In genomic region chr9:114290561-114290986, GRCh38 we compare ENCODE assay signal across 15 cellular contexts. TPM values are rescaled to one million over a fixed set of nuclear protein-coding genes. Genes with fewer than 3 reads are reported as not detected.
DNase-seq lines count a peak whose midpoint lies in the region; ATAC-seq, FAIRE-seq and TF ChIP-seq lines count a peak whose summit lies in the region.
"Had no signal": no experiment of that assay in that cellular context is flagged by ENCODE, and none has a peak within 500 bp of the region (broad histone marks: within the 10 kb centered on the region; RNA-seq: fewer than 3 reads in every experiment).

No MANE protein-coding gene starts in this region.

- no peak for TF ChIP-seq CTCF in SK-N-SH (IDR thresholded peaks at IDR 0.05)
- TF ChIP-seq CTCF in GM12878 (IDR thresholded peaks at IDR 0.05 in 2 of 3, conservative IDR thresholded peaks at IDR 0.05 in 1 of 3; ENCODE audit: control insufficient read depth in 2 of 3, extremely low read depth in 1 of 3, insufficient read depth in 1 of 3, low read depth in 3 of 3, low read length in 3 of 3) = no peak
- TF ChIP-seq CTCF in sigmoid colon (IDR thresholded peaks at IDR 0.05) = no peak

- FAIRE-seq in GM12878 (lab: Jason Lieb, UNC) (no peak), frontal cortex (lab: Jason Lieb, UNC) (no peak)
- FAIRE-seq: A204.1 had no signal

- no TSS peak for BruUV-seq in GM12878 (replicated peaks; lab: Mats Ljungman, UMichigan)

- SMC1A ChIA-PET in GM12878 (lab: Charles Lee; ENCODE audit: uncharacterized antibody, unreplicated experiment) = interaction anchor here (0.9 to 1.5 kb wide), 6 partner anchors 11 to 363 kb away, joined by 3 to 4 read pairs (median 3); no protein-coding TSS in a partner anchor

- RAD21 ChIA-PET in GM12878 (lab: Charles Lee; ENCODE audit: unreplicated experiment) = interaction anchor here (0.6 to 2.7 kb wide), 6 partner anchors 19 to 461 kb away, joined by 3 to 24 read pairs (median 4); no protein-coding TSS in a partner anchor

- H3K36me3 ChIP-seq in SK-N-SH (replicated peaks in 1 of 2; ENCODE audit: control insufficient read depth in 1 of 2, insufficient read depth in 2 of 2, low read length in 1 of 2) = peaks cover 10 to 35% of the 10 kb centered on the region in 2 experiments
- no peaks in the 10 kb centered on the region for H3K36me3 ChIP-seq in GM12878 (ENCODE audit: control insufficient read depth in 2 of 2, insufficient read depth in 2 of 2, low read length in 1 of 2)
- peaks cover 0 to 23% (median 0%) of the 10 kb centered on the region in 4 donors for H3K36me3 ChIP-seq in sigmoid colon

- TF ChIP-seq RAD21 in SK-N-SH (IDR thresholded peaks at IDR 0.05; ENCODE audit: low read length) (no peak), GM12878 (IDR thresholded peaks at IDR 0.05; ENCODE audit: insufficient read depth, low read depth, low read length) (no peak)

- CTCF ChIA-PET in SK-N-SH (lab: Yijun Ruan, JAX) = interaction anchor here (0.9 to 17.8 kb wide), 68 partner anchors 9 to 634 kb away, joined by 3 to 269 read pairs (median 6); partner anchors contain the start of genes AMBP, COL27A1 and KIF12
- CTCF ChIA-PET in GM12878 (lab: Yijun Ruan, JAX) = interaction anchor here (0.5 to 5.8 kb wide), 28 partner anchors 8 to 735 kb away, joined by 3 to 61 read pairs (median 4); partner anchors contain the start of gene COL27A1

- H3K4me3 ChIP-seq in SK-N-SH (ENCODE audit: low read depth in 2 of 2, low read length in 1 of 2) (no peak overlapping the region), GM12878 (no peak overlapping the region), sigmoid colon (no peak overlapping the region)

- H4K20me1 ChIP-seq in SK-N-SH (ENCODE audit: insufficient read depth) = no peaks in the 10 kb centered on the region
- H4K20me1 ChIP-seq in GM12878 (ENCODE audit: control insufficient read depth, insufficient read depth) = 0 out of 2 replicates have a peak, but pooled peaks cover 2% of the 10 kb centered on the region

- H3K27me3 ChIP-seq in SK-N-SH (ENCODE audit: insufficient read depth) (no peaks in the 10 kb centered on the region), GM12878 (replicated peaks in 1 of 2; ENCODE audit: control insufficient read depth in 2 of 2, insufficient read depth in 2 of 2, low read length in 1 of 2) (no peaks in the 10 kb centered on the region; a peak in 1 of 4 replicates), sigmoid colon (no peaks in the 10 kb centered on the region)

- POLR2A ChIA-PET in SK-N-SH (lab: Yijun Ruan, JAX) (no interaction called here), GM12878 (lab: Charles Lee) (no interaction called here)

- H3K9me2 ChIP-seq in SK-N-SH = no peaks in the 10 kb centered on the region

- TF ChIP-seq POLR2A in GM12878 (IDR thresholded peaks at IDR 0.05; ENCODE audit: low read depth, low read length) (no peak), sigmoid colon (IDR thresholded peaks at IDR 0.05) (no peak)

- H2AFZ ChIP-seq in SK-N-SH (ENCODE audit: low read depth) = no peak overlapping the region
- no peak overlapping the region for H2AFZ ChIP-seq in GM12878 (ENCODE audit: control insufficient read depth, low read depth, low read length)

- H3K4me2 ChIP-seq in SK-N-SH (no peak overlapping the region), GM12878 (ENCODE audit: control insufficient read depth, insufficient read depth) (no peak overlapping the region)

- ATAC-seq in SK-N-SH treated with all-trans-retinoic acid at 6 μM for 48 hours (peak; percentile 25), GM12878 (peak; percentile 38), left colon (peak; percentile 16)

- WGBS in SK-N-SH (ENCODE audit: low lambda C conversion rate) = 61% methylated on average over 7 of the region's 7 CpGs
- WGBS in GM12878 (ENCODE audit: insufficient coverage, insufficient replicate concordance, low lambda C conversion rate, missing lambda C conversion rate) = 20% methylated on average over 5 of the region's 7 CpGs
- WGBS in sigmoid colon, 2 donors = 71 to 76% methylated on average over 7 of the region's 7 CpGs

- no peak for DNase-seq in SK-N-SH
- DNase-seq in GM12878 (ENCODE audit: low read depth, low spot score) = no peak
- peak in 1 of 2 donors; percentile 18 for DNase-seq in left colon
- DNase-seq in sigmoid colon = peak; percentile 40
- DNase-seq in GM03348 (ENCODE audit: low spot score) = no peak
- DNase-seq in frontal cortex (ENCODE audit: low spot score in 2 of 2) = no peak
- DNase-seq in stimulated activated CD4-positive, alpha-beta T cell treated with anti-CD3 and anti-CD28 coated beads, Interleukin-4, amount 100 ng/mL, for 4 hours = no peak
- DNase-seq: NCI-H2081 treated with DMSO at 0.1 percent for 48 hours had no signal

- TF ChIP-seq EP300 in SK-N-SH (IDR thresholded peaks at IDR 0.05; ENCODE audit: borderline replicate concordance in 1 of 2, low read depth in 1 of 2, low read length in 1 of 2) (no peak), GM12878 (IDR thresholded peaks at IDR 0.05; ENCODE audit: borderline replicate concordance in 1 of 2, control insufficient read depth in 1 of 2, low read depth in 2 of 2, low read length in 2 of 2) (no peak), sigmoid colon (IDR thresholded peaks at IDR 0.05) (no peak)

- no peaks in the 10 kb centered on the region for H3K79me2 ChIP-seq in SK-N-SH (ENCODE audit: insufficient read depth)
- H3K79me2 ChIP-seq in GM12878 (ENCODE audit: control insufficient read depth, insufficient read depth, low read length) = no peaks in the 10 kb centered on the region

- H3K4me1 ChIP-seq in SK-N-SH (ENCODE audit: control insufficient read depth in 1 of 2, insufficient read depth in 2 of 2, low read depth in 1 of 2, low read length in 1 of 2) (peaks cover 16 to 22% of the 10 kb centered on the region in 2 experiments; a peak in 3 of 4 replicates), GM12878 (ENCODE audit: control insufficient read depth, insufficient read depth, low read length) (no peaks in the 10 kb centered on the region), sigmoid colon (peaks cover 0 to 12% (median 3%) of the 10 kb centered on the region in 4 donors)

- H3K9me3 ChIP-seq in SK-N-SH = peaks cover 10% of the 10 kb centered on the region; the same call in 1 of the 2 replicates
- H3K9me3 ChIP-seq in GM12878 (replicated peaks; ENCODE audit: control insufficient read depth, insufficient read depth, low read length) = no peaks in the 10 kb centered on the region
- peaks cover 0 to 4% (median 1%) of the 10 kb centered on the region in 4 donors for H3K9me3 ChIP-seq in sigmoid colon

- no peak overlapping the region for H3K27ac ChIP-seq in SK-N-SH (ENCODE audit: low read depth in 2 of 2, low read length in 1 of 2)
- H3K27ac ChIP-seq in GM12878 (ENCODE audit: control insufficient read depth, insufficient read depth) = no peak overlapping the region
- H3K27ac ChIP-seq in sigmoid colon = no peak overlapping the region

- peaks cover 4% of the 10 kb centered on the region for H3F3A ChIP-seq in SK-N-SH (replicated peaks; ENCODE audit: insufficient read depth)

- in situ Hi-C loops in GM12878 (cut with MboI) = loop anchor here (25.0 kb wide), 1 partner anchor 203 kb away; the partner anchor contains the start of genes AMBP and KIF12

- intact Hi-C loops in GM12878 (cut with micrococcal nuclease; ENCODE audit: unreplicated experiment) = no loop called here
- intact Hi-C loops in left colon (cut with DNase I, micrococcal nuclease) = loop anchor here in 1 of 2 donors (5.0 kb wide), 1 partner anchor 183 kb away; no protein-coding TSS in a partner anchor
- intact Hi-C loops in sigmoid colon (cut with DNase I) = loop anchor here (1.0 kb wide), 3 partner anchors 135 to 208 kb away; partner anchors contain the start of gene COL27A1

- H3K9ac ChIP-seq in SK-N-SH (no peak overlapping the region), GM12878 (ENCODE audit: control insufficient read depth, insufficient read depth, low read length) (no peak overlapping the region)

RNA-seq across cellular contexts. Expression of gene ORM1, which starts 32.3 kb away (rescaled TPM):
- polyA plus RNA-seq in SK-N-SH (2012; rRNA removed) = not detected in 2 replicates
- polyA plus RNA-seq in SK-N-SH (2012; cell fraction: cytosol; rRNA removed) = not detected in 2 replicates
- polyA plus RNA-seq in SK-N-SH (2012; cell fraction: nucleus; rRNA removed) = not detected in 2 replicates
- total RNA-seq in GM12878 (2013; cell fraction: nucleolus; rRNA removed) = not detected in 2 replicates
- not detected in 2 replicates for total RNA-seq in GM12878 (2014; rRNA removed)
- not detected in 2 replicates for total RNA-seq in GM12878 (2014; rRNA removed; fragmentation: Illumina TruSeq; extraction: Trizol)
- 3.5 and 4.4 TPM in 2 replicates for total RNA-seq in GM12878 (2021)
- not detected for polyA plus RNA-seq in GM12878 (2011; ENCODE audit: low read depth)
- polyA plus RNA-seq in GM12878 (2011; rRNA removed) = not detected in 2 replicates
- polyA plus RNA-seq in GM12878 (2011; cell fraction: cytosol; rRNA removed) = not detected in 2 replicates
- polyA plus RNA-seq in GM12878 (2011; cell fraction: nucleus; rRNA removed) = not detected in 2 replicates
- not detected in 2 replicates for polyA plus RNA-seq in GM12878 (2012)
- not detected in 2 replicates for polyA plus RNA-seq in GM12878 (2014; fragmentation: Illumina TruSeq; extraction: Trizol)
- not detected for polyA plus RNA-seq in GM12878 (2014; fragmentation: Nextera tagmentation; extraction: Ambion mirVana)
- polyA plus RNA-seq in GM12878 (2014; rRNA removed) = not detected in 2 replicates
- polyA plus RNA-seq in GM12878 (2016; fragmentation: Nextera tagmentation; extraction: Ambion mirVana) = not detected
- polyA minus RNA-seq in GM12878 (2011; rRNA and poly(A)+ RNA removed) = not detected in 2 replicates
- polyA minus RNA-seq in GM12878 (2011; cell fraction: cytosol; rRNA and poly(A)+ RNA removed) = not detected in 2 replicates
- not detected in 2 replicates for polyA minus RNA-seq in GM12878 (2011; cell fraction: nucleus; rRNA and poly(A)+ RNA removed)
- not detected for total RNA-seq in left colon
- total RNA-seq in sigmoid colon = not detected
- 1 to 10 TPM in 2 of 3 donors, not detected in 1; 1.1 to 1.8 TPM for polyA plus RNA-seq in sigmoid colon
- total RNA-seq in frontal cortex = 0.82 TPM
- total RNA-seq: CD4-positive, alpha-beta T cell; fibroblast of villous mesenchyme; G401; osteoblast; T-helper 2 cell treated with Interferon-gamma antibody and Interleukin-4, amounts not matched to agents 100 ng/mL and 5 ng/mL, for 36 hours had no signal

RNA-seq across cellular contexts. Expression of gene ORM2, which starts 39.1 kb away (rescaled TPM):
- polyA plus RNA-seq in SK-N-SH (2012; rRNA removed) (not detected in 2 replicates), GM12878 (2011; rRNA removed) (not detected in 2 replicates), GM12878 (2014; fragmentation: Illumina TruSeq; extraction: Trizol) (not detected in 2 replicates), GM12878 (2014; fragmentation: Nextera tagmentation; extraction: Ambion mirVana) (not detected), GM12878 (2014; rRNA removed) (not detected in 2 replicates), GM12878 (2016; fragmentation: Nextera tagmentation; extraction: Ambion mirVana) (not detected), sigmoid colon (under 1 TPM in 1 of 3 donors, not detected in 2; 0.38 TPM)
- polyA plus RNA-seq in SK-N-SH (2012; cell fraction: cytosol; rRNA removed) = not detected in 2 replicates
- not detected in 2 replicates for polyA plus RNA-seq in SK-N-SH (2012; cell fraction: nucleus; rRNA removed)
- not detected in 2 replicates for total RNA-seq in GM12878 (2013; cell fraction: nucleolus; rRNA removed)
- total RNA-seq in GM12878 (2014; rRNA removed) (not detected in 2 replicates), GM12878 (2014; rRNA removed; fragmentation: Illumina TruSeq; extraction: Trizol) (not detected in 2 replicates), GM12878 (2021) (0.64 TPM in 1 of 2 replicates, not detected in the other), left colon (not detected), sigmoid colon (not detected), frontal cortex (not detected)
- not detected for polyA plus RNA-seq in GM12878 (2011; ENCODE audit: low read depth)
- polyA plus RNA-seq in GM12878 (2011; cell fraction: cytosol; rRNA removed) = not detected in 2 replicates
- not detected in 2 replicates for polyA plus RNA-seq in GM12878 (2011; cell fraction: nucleus; rRNA removed)
- polyA plus RNA-seq in GM12878 (2012) = not detected in 2 replicates
- not detected in 2 replicates for polyA minus RNA-seq in GM12878 (2011; rRNA and poly(A)+ RNA removed)
- not detected in 2 replicates for polyA minus RNA-seq in GM12878 (2011; cell fraction: cytosol; rRNA and poly(A)+ RNA removed)
- not detected in 2 replicates for polyA minus RNA-seq in GM12878 (2011; cell fraction: nucleus; rRNA and poly(A)+ RNA removed)
- total RNA-seq: CD4-positive, alpha-beta T cell; fibroblast of villous mesenchyme; G401; osteoblast; T-helper 2 cell treated with Interferon-gamma antibody and Interleukin-4, amounts not matched to agents 100 ng/mL and 5 ng/mL, for 36 hours had no signal
